Comparison of ENCODE assay signal across 8 cellular contexts in genomic region chr1:44485229-44485932, GRCh38.
DNase-seq lines count a peak whose midpoint lies in the region; ATAC-seq and TF ChIP-seq lines count a peak whose summit lies in the region.

No MANE protein-coding gene starts in this region.

- peaks cover 3% of the 10 kb centered on the region for H3K27me3 Mint-ChIP-seq in nephron progenitor cell (ENCODE audit: low read depth, poor library complexity)

- H3K4me1 ChIP-seq in breast epithelium, result no peaks in the 10 kb centered on the region
- no peaks in the 10 kb centered on the region for H3K4me1 ChIP-seq in mucosa of descending colon (ENCODE audit: low read depth)

- no peak overlapping the region for H3K4me3 Mint-ChIP-seq in nephron progenitor cell

- TF ChIP-seq CTCF in breast epithelium (IDR thresholded peaks at IDR 0.05), result no peak
- no peak for TF ChIP-seq CTCF in mucosa of descending colon (IDR thresholded peaks at IDR 0.05)
- TF ChIP-seq CTCF in nephron progenitor cell (IDR thresholded peaks at IDR 0.05), result no peak

- no peaks in the 10 kb centered on the region for H3K36me3 ChIP-seq in breast epithelium
- H3K36me3 ChIP-seq in mucosa of descending colon (ENCODE audit: low read depth), result no peaks in the 10 kb centered on the region

- H3K4me1 Mint-ChIP-seq in nephron progenitor cell, result peaks cover 41% of the 10 kb centered on the region

- peaks cover 14% of the 10 kb centered on the region for H3K9me3 Mint-ChIP-seq in nephron progenitor cell

- ATAC-seq in mucosa of descending colon (peak; percentile 59), GM21619 (IDR thresholded peaks at IDR 0.05; ENCODE audit: unreplicated experiment) (no peak)

- intact Hi-C loops in breast epithelium (cut with DNase I; ENCODE audit: low total_unique reads) (no loop called here), mucosa of descending colon (cut with DNase I, micrococcal nuclease) (no loop called here)

- DNase-seq in CMK (ENCODE audit: low read depth), result peak; percentile 75
- peak; percentile 11 for DNase-seq in NCI-H1436 treated with DMSO at 0.1 percent for 48 hours (lab: John Stamatoyannopoulos, UW)
- DNase-seq in breast epithelium (ENCODE audit: low spot score in 2 of 2), result no peak
- peak in 1 of 3 donors; percentile 7 for DNase-seq in mucosa of descending colon
- DNase-seq in SW 1271 (lab: John Stamatoyannopoulos, UW), result no peak
- DNase-seq in NCI-H187 (lab: John Stamatoyannopoulos, UW), result no peak
- no peak for DNase-seq in nephron progenitor cell

- no peaks in the 10 kb centered on the region for H3K27me3 ChIP-seq in breast epithelium

- no peak for TF ChIP-seq POLR2A in breast epithelium (IDR thresholded peaks at IDR 0.05)

- no peak overlapping the region for H3K4me3 ChIP-seq in breast epithelium
- H3K4me3 ChIP-seq in mucosa of descending colon, result no peak overlapping the region

- no peak overlapping the region for H3K27ac Mint-ChIP-seq in nephron progenitor cell

- H3K36me3 Mint-ChIP-seq in nephron progenitor cell (ENCODE audit: low read depth), result peaks cover 14% of the 10 kb centered on the region

- H3K9me3 ChIP-seq in breast epithelium (no peaks in the 10 kb centered on the region), mucosa of descending colon (no peaks in the 10 kb centered on the region)

- peak overlapping the region; percentile 48 to 61 for H3K27ac ChIP-seq in breast epithelium

Comparison
In these comparisons a context has a peak if more than half of its experiments do, and no peak if none do; other contexts are left out.
1. DNase-seq: peak in CMK (single experiment) and NCI-H1436 treated with DMSO at 0.1 percent for 48 hours (single experiment); none in breast epithelium (0 of 2), SW 1271 (0 of 2), NCI-H187 (0 of 2) and nephron progenitor cell (single experiment).